In the genomic region with DNA sequence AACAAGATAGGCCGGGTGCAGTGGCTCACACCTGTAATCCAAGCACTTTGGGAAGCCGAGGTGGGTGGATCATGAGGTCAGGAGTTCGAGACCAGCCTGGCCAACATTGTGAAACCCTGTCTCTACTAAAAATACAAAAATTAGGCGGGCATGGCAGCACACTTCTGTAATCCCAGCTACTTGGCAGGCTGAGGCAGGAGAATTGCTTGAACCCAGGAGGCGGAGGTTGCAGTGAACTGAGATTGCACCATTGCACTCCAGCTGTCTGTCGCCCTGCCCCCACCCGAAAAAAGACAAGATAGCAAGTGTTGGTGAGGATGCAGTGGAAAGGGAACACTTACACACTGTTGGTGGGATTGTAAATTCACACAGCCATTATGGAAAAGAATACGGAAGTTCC, we compare ENCODE assay signal across 11 cellular contexts. TPM values are rescaled to one million over a fixed set of nuclear protein-coding genes. Genes with fewer than 3 reads are reported as not detected.
"Had no signal": no experiment of that assay in that cellular context is flagged by ENCODE, and none has a peak within 500 bp of the region (broad histone marks: within the 10 kb centered on the region; RNA-seq: fewer than 3 reads in every experiment).

No MANE protein-coding gene starts in this region.

RNA-seq across cellular contexts. Expression of a gene that starts 27.5 kb away (rescaled TPM):
- total RNA-seq: activated CD4-positive, alpha-beta memory T cell treated with anti-CD3 and anti-CD28 coated beads, Interleukin-2, amount 10 ng/mL, durations not matched to agents 7 days and 5 days; activated CD4-positive, alpha-beta T cell treated with anti-CD3 and anti-CD28 coated beads for 36 hours; activated CD4-positive, alpha-beta T cell treated with anti-CD3 and anti-CD28 coated beads, Interleukin-2, amount 10 ng/mL, durations not matched to agents 7 days and 5 days; activated CD8-positive, alpha-beta memory T cell treated with anti-CD3 and anti-CD28 coated beads, Interleukin-2, amount 10 ng/mL, durations not matched to agents 7 days and 5 days; activated CD8-positive, alpha-beta T cell treated with anti-CD3 and anti-CD28 coated beads, Interleukin-2, amount 10 ng/mL, durations not matched to agents 7 days and 5 days; activated naive CD8-positive, alpha-beta T cell treated with anti-CD3 and anti-CD28 coated beads, Interleukin-2, amount 10 ng/mL, durations not matched to agents 7 days and 5 days; activated T-helper 2 cell treated with anti-CD3 and anti-CD28 coated beads, Interferon-gamma antibody, Interleukin-2, Interleukin-4, amounts not matched to agents 10 μg/mL and 5 μg/mL and 100 μg/mL, durations not matched to agents 14 hours and 24 hours and 36 hours; ascending aorta; cardiac muscle cell; chondrocyte; WTC11 had no signal
